28 cellular contexts compared by ENCODE assay signal in the genomic region with DNA sequence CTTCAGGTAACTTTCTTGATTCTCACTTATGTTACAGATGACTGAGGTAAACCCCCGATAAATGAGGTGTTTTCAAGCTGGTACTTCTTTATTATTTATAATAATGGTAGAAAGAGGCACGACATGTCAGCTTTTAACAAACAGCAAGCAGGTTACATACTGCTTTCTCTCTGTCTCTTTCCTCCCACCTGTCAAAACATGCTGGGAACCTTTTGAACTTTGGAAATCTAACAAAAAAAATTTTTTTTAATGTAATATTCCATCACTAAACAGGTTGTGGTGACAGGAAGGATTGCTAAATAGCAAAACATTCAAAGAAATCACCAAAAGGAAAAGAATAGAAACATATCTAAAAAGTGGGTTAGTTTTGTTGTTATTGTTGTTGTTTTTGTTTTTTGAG.
"Had no signal": no experiment of that assay in that cellular context is flagged by ENCODE, and none has a peak within 500 bp of the region (broad histone marks: within the 10 kb centered on the region; RNA-seq: fewer than 3 reads in every experiment).

No MANE protein-coding gene starts in this region.

- H3K27ac ChIP-seq: stomach, suprapubic skin, testis, thoracic aorta, thyroid gland, tibial artery, tibial nerve, transverse colon, upper lobe of left lung, upper lobe of right lung, uterus, vagina had no signal

- DNase-seq: stimulated activated CD4-positive, alpha-beta T cell treated with anti-CD3 and anti-CD28 coated beads, Interleukin-2, amount 100 ng/mL, for 48 hours; stimulated activated CD4-positive, alpha-beta T cell treated with anti-CD3 and anti-CD28 coated beads, Interleukin-4, amount 100 ng/mL, for 1 hour; stimulated activated CD4-positive, alpha-beta T cell treated with anti-CD3 and anti-CD28 coated beads, Interleukin-4, amount 100 ng/mL, for 24 hours; stimulated activated CD4-positive, alpha-beta T cell treated with anti-CD3 and anti-CD28 coated beads, Interleukin-4, amount 100 ng/mL, for 4 hours; stimulated activated CD8-positive, alpha-beta memory T cell treated with anti-CD3 and anti-CD28 coated beads, Interleukin-4, amount 100 ng/mL, for 48 hours; stimulated activated naive B cell treated with anti-CD40 and anti-IgM and Interleukin-4, amounts not matched to agents 10 μg/mL and 1 μg/mL and 100 μg/mL, for 72 hours; stimulated activated naive CD4-positive, alpha-beta T cell; stimulated activated naive CD4-positive, alpha-beta T cell treated with Interleukin-2 at 50 U/mL for 16 hours; stimulated activated naive CD8-positive, alpha-beta T cell treated with anti-CD3 and anti-CD28 coated beads, Interleukin-15, amount 100 ng/mL, for 72 hours; stimulated activated naive CD8-positive, alpha-beta T cell treated with anti-CD3 and anti-CD28 coated beads, Interleukin-15, Interleukin-2, amounts not matched to agents 100 U/mL and 50 U/mL, for 24 hours; stomach; substantia nigra; testis; thyroid gland; tibial artery; transverse colon; trophoblast cell; upper lobe of left lung; upper lobe of right lung; uterus had no signal

- H3K36me3 ChIP-seq: thoracic aorta, thyroid gland, uterus, vagina had no signal

- ATAC-seq: stimulated activated effector memory CD8-positive, alpha-beta T cell treated with anti-CD3 and anti-CD28 coated beads, Interleukin-12 subunit alpha, Interleukin-12 subunit beta, amount 100 ng/mL, for 72 hours; stimulated activated memory B cell treated with anti-CD40 and anti-IgM and Interleukin-4, amounts not matched to agents 10 μg/mL and 1 μg/mL and 100 μg/mL, for 72 hours; stimulated activated naive B cell treated with anti-CD40 and anti-IgM and Interleukin-4, amounts not matched to agents 10 μg/mL and 1 μg/mL and 100 μg/mL, for 72 hours; stimulated activated naive CD8-positive, alpha-beta T cell treated with anti-CD3 and anti-CD28 coated beads, Interleukin-15, amount 100 ng/mL, for 72 hours; stimulated activated naive CD8-positive, alpha-beta T cell treated with anti-CD3 and anti-CD28 coated beads, Interleukin-15, Interleukin-2, amounts not matched to agents 100 U/mL and 50 U/mL, for 24 hours; upper lobe of right lung had no signal

- H3K36me3 Mint-ChIP-seq: stimulated activated effector memory CD8-positive, alpha-beta T cell treated with anti-CD3 and anti-CD28 coated beads, Interleukin-12 subunit alpha, Interleukin-12 subunit beta, amount 100 ng/mL, for 72 hours had no signal

- H3K4me3 ChIP-seq: stomach, suprapubic skin, testis, thoracic aorta, thyroid gland, tibial artery, tibial nerve, transverse colon, upper lobe of left lung, upper lobe of right lung, uterus, vagina had no signal

- H3K4me1 ChIP-seq: stomach, suprapubic skin, testis, thyroid gland, tibial artery, tibial nerve, upper lobe of left lung, upper lobe of right lung, uterus, vagina had no signal

- H3K9me3 Mint-ChIP-seq: stimulated activated effector memory CD8-positive, alpha-beta T cell treated with anti-CD3 and anti-CD28 coated beads, Interleukin-12 subunit alpha, Interleukin-12 subunit beta, amount 100 ng/mL, for 72 hours; stimulated activated memory B cell treated with anti-CD40 and anti-IgM and Interleukin-4, amounts not matched to agents 10 μg/mL and 1 μg/mL and 100 μg/mL, for 72 hours; stimulated activated naive B cell treated with anti-CD40 and anti-IgM and Interleukin-4, amounts not matched to agents 10 μg/mL and 1 μg/mL and 100 μg/mL, for 72 hours; stimulated activated naive CD8-positive, alpha-beta T cell treated with anti-CD3 and anti-CD28 coated beads, Interleukin-15, amount 100 ng/mL, for 72 hours; stimulated activated naive CD8-positive, alpha-beta T cell treated with anti-CD3 and anti-CD28 coated beads, Interleukin-15, Interleukin-2, amounts not matched to agents 100 ng/mL and 50 ng/mL, for 24 hours; type B pancreatic cell had no signal

- H3K4me1 Mint-ChIP-seq: stimulated activated effector memory CD8-positive, alpha-beta T cell treated with anti-CD3 and anti-CD28 coated beads, Interleukin-12 subunit alpha, Interleukin-12 subunit beta, amount 100 ng/mL, for 72 hours; stimulated activated memory B cell treated with anti-CD40 and anti-IgM and Interleukin-4, amounts not matched to agents 10 μg/mL and 1 μg/mL and 100 μg/mL, for 72 hours; stimulated activated naive B cell treated with anti-CD40 and anti-IgM and Interleukin-4, amounts not matched to agents 10 μg/mL and 1 μg/mL and 100 μg/mL, for 72 hours; stimulated activated naive CD8-positive, alpha-beta T cell treated with anti-CD3 and anti-CD28 coated beads, Interleukin-15, amount 100 ng/mL, for 72 hours had no signal

- H3K27me3 Mint-ChIP-seq: stimulated activated memory B cell treated with anti-CD40 and anti-IgM and Interleukin-4, amounts not matched to agents 10 μg/mL and 1 μg/mL and 100 μg/mL, for 72 hours; stimulated activated naive B cell treated with anti-CD40 and anti-IgM and Interleukin-4, amounts not matched to agents 10 μg/mL and 1 μg/mL and 100 μg/mL, for 72 hours; stimulated activated naive CD8-positive, alpha-beta T cell treated with anti-CD3 and anti-CD28 coated beads, Interleukin-15, amount 100 ng/mL, for 72 hours; stimulated activated naive CD8-positive, alpha-beta T cell treated with anti-CD3 and anti-CD28 coated beads, Interleukin-15, Interleukin-2, amounts not matched to agents 100 ng/mL and 50 ng/mL, for 24 hours; type B pancreatic cell had no signal

- H3K4me3 Mint-ChIP-seq: stimulated activated effector memory CD8-positive, alpha-beta T cell treated with anti-CD3 and anti-CD28 coated beads, Interleukin-12 subunit alpha, Interleukin-12 subunit beta, amount 100 ng/mL, for 72 hours; stimulated activated memory B cell treated with anti-CD40 and anti-IgM and Interleukin-4, amounts not matched to agents 10 μg/mL and 1 μg/mL and 100 μg/mL, for 72 hours; stimulated activated naive B cell treated with anti-CD40 and anti-IgM and Interleukin-4, amounts not matched to agents 10 μg/mL and 1 μg/mL and 100 μg/mL, for 72 hours; stimulated activated naive CD8-positive, alpha-beta T cell treated with anti-CD3 and anti-CD28 coated beads, Interleukin-15, amount 100 ng/mL, for 72 hours; stimulated activated naive CD8-positive, alpha-beta T cell treated with anti-CD3 and anti-CD28 coated beads, Interleukin-15, Interleukin-2, amounts not matched to agents 100 ng/mL and 50 ng/mL, for 24 hours; type B pancreatic cell had no signal

- H3K9me3 ChIP-seq: stomach, suprapubic skin, testis, thoracic aorta, thyroid gland, tibial artery, tibial nerve, transverse colon, upper lobe of left lung, upper lobe of right lung, uterus, vagina had no signal

- H3K27ac Mint-ChIP-seq: stimulated activated effector memory CD8-positive, alpha-beta T cell treated with anti-CD3 and anti-CD28 coated beads, Interleukin-12 subunit alpha, Interleukin-12 subunit beta, amount 100 ng/mL, for 72 hours; stimulated activated memory B cell treated with anti-CD40 and anti-IgM and Interleukin-4, amounts not matched to agents 10 μg/mL and 1 μg/mL and 100 μg/mL, for 72 hours; stimulated activated naive B cell treated with anti-CD40 and anti-IgM and Interleukin-4, amounts not matched to agents 10 μg/mL and 1 μg/mL and 100 μg/mL, for 72 hours; stimulated activated naive CD8-positive, alpha-beta T cell treated with anti-CD3 and anti-CD28 coated beads, Interleukin-15, amount 100 ng/mL, for 72 hours; stimulated activated naive CD8-positive, alpha-beta T cell treated with anti-CD3 and anti-CD28 coated beads, Interleukin-15, Interleukin-2, amounts not matched to agents 100 ng/mL and 50 ng/mL, for 24 hours; type B pancreatic cell had no signal

- H3K27me3 ChIP-seq: stomach, suprapubic skin, testis, thyroid gland, tibial artery, tibial nerve, transverse colon, upper lobe of left lung, upper lobe of right lung, uterus, vagina had no signal
